23 cellular contexts compared by ENCODE assay signal in the genomic region with DNA sequence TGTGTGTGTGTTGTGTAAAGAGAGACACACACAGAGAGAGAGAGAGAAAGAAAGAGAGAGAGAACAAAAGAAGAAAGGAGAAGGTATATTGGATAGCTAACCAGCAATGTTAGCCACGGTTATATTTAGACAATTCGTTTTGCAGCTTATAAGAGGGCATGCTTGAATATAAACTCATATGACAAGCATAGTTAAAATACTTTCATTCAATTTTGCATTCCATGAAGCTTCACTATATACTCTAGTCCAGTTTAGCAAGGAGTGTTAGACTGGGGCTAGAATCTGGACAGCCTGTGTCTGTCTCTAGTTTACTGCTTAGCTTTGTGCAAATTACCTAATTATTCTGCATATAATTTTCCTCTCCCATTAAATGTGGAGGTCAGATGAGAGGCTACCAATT.
"Had no signal": no experiment of that assay in that cellular context is flagged by ENCODE, and none has a peak within 500 bp of the region (broad histone marks: within the 10 kb centered on the region; RNA-seq: fewer than 3 reads in every experiment).

No MANE protein-coding gene starts in this region.

- DNase-seq: effector memory CD4-positive, alpha-beta T cell; foreskin fibroblast; glutamatergic neuron; immature natural killer cell; left lung; lower lobe of right lung; naive B cell; occipital lobe; right lobe of liver; spleen; stimulated activated CD4-positive, alpha-beta T cell treated with anti-CD3 and anti-CD28 coated beads, Interleukin-15, amount 100 ng/mL, for 24 hours; stimulated activated CD4-positive, alpha-beta T cell treated with anti-CD3 and anti-CD28 coated beads, Interleukin-1b, Interleukin-23, amount 100 ng/mL, for 48 hours; stimulated activated CD4-positive, alpha-beta T cell treated with anti-CD3 and anti-CD28 coated beads, Interleukin-4, amount 100 ng/mL, for 24 hours; testis had no signal

- H3K27me3 Mint-ChIP-seq: memory B cell; naive B cell; stimulated activated memory B cell treated with anti-CD40 and anti-IgM and Interleukin-4, amounts not matched to agents 10 μg/mL and 1 μg/mL and 100 μg/mL, for 72 hours; stimulated activated naive CD8-positive, alpha-beta T cell treated with anti-CD3 and anti-CD28 coated beads, Interleukin-15, Interleukin-2, amounts not matched to agents 100 ng/mL and 50 ng/mL, for 24 hours had no signal

- H3K27ac Mint-ChIP-seq: immature natural killer cell; memory B cell; mesothelial cell of epicardium; naive B cell; nephron; stimulated activated memory B cell treated with anti-CD40 and anti-IgM and Interleukin-4, amounts not matched to agents 10 μg/mL and 1 μg/mL and 100 μg/mL, for 72 hours; stimulated activated naive CD8-positive, alpha-beta T cell treated with anti-CD3 and anti-CD28 coated beads, Interleukin-15, Interleukin-2, amounts not matched to agents 100 ng/mL and 50 ng/mL, for 24 hours had no signal

- H3K9me3 Mint-ChIP-seq: mesothelial cell of epicardium, nephron had no signal

- H3K27me3 ChIP-seq: gastroesophageal sphincter, left lung, right lobe of liver, spleen, testis, tibial nerve had no signal

- H3K27ac ChIP-seq: gastroesophageal sphincter, left lung, lower lobe of right lung, parathyroid adenoma, prostate gland, right lobe of liver, spleen, testis, tibial nerve had no signal

- H3K36me3 ChIP-seq: gastroesophageal sphincter, left lung, lower lobe of right lung, prostate gland, right lobe of liver, spleen, tibial nerve had no signal

- H3K9me3 ChIP-seq: gastroesophageal sphincter, left lung, lower lobe of right lung, prostate gland, right lobe of liver, spleen, testis, tibial nerve had no signal

- H3K4me1 Mint-ChIP-seq: immature natural killer cell; memory B cell; naive B cell; stimulated activated memory B cell treated with anti-CD40 and anti-IgM and Interleukin-4, amounts not matched to agents 10 μg/mL and 1 μg/mL and 100 μg/mL, for 72 hours had no signal

- H3K4me3 Mint-ChIP-seq: immature natural killer cell; memory B cell; mesothelial cell of epicardium; naive B cell; nephron; stimulated activated memory B cell treated with anti-CD40 and anti-IgM and Interleukin-4, amounts not matched to agents 10 μg/mL and 1 μg/mL and 100 μg/mL, for 72 hours; stimulated activated naive CD8-positive, alpha-beta T cell treated with anti-CD3 and anti-CD28 coated beads, Interleukin-15, Interleukin-2, amounts not matched to agents 100 ng/mL and 50 ng/mL, for 24 hours had no signal

- H3K4me1 ChIP-seq: gastroesophageal sphincter, left lung, lower lobe of right lung, parathyroid adenoma, prostate gland, right lobe of liver, spleen, testis, tibial nerve had no signal

- H3K4me3 ChIP-seq: gastroesophageal sphincter, left lung, lower lobe of right lung, prostate gland, right lobe of liver, spleen, testis, tibial nerve had no signal

- H3K36me3 Mint-ChIP-seq: memory B cell; mesothelial cell of epicardium; naive B cell; stimulated activated memory B cell treated with anti-CD40 and anti-IgM and Interleukin-4, amounts not matched to agents 10 μg/mL and 1 μg/mL and 100 μg/mL, for 72 hours had no signal
